In genomic region chr12:78568326-78569020, GRCh38 we compare ENCODE assay signal across 20 cellular contexts.
DNase-seq lines count a peak whose midpoint lies in the region; ATAC-seq and TF ChIP-seq lines count a peak whose summit lies in the region.
"Had no signal": no experiment of that assay in that cellular context is flagged by ENCODE, and none has a peak within 500 bp of the region (broad histone marks: within the 10 kb centered on the region; RNA-seq: fewer than 3 reads in every experiment).

No MANE protein-coding gene starts in this region.

- H2AFZ ChIP-seq in neural progenitor cell (replicated peaks) = no peak overlapping the region

- DNase-seq in AG04450 (ENCODE audit: low read depth, low spot score) (peak; percentile 2), NCI-H2171 (lab: John Stamatoyannopoulos, UW) (peak; percentile 21), cerebellum (ENCODE audit: low spot score) (peak; percentile 17), neural progenitor cell (ENCODE audit: low spot score) (peak; percentile 72), ACHN (no peak), BE2C (no peak)
- no peak for DNase-seq in activated naive CD4-positive, alpha-beta T cell treated with Interleukin-2 at 50 U/mL for 16 hours
- DNase-seq: activated CD4-positive, CD25-positive, alpha-beta regulatory T cell treated with anti-CD3 and anti-CD28 coated beads, Interleukin-2, amount 50 U/mL, for 72 hours; activated naive CD8-positive, alpha-beta T cell treated with anti-CD3 and anti-CD28 coated beads, Interleukin-2, amount 10 ng/mL, durations not matched to agents 7 days and 5 days; CD4-positive, alpha-beta memory T cell; DMS79 treated with DMSO at 0.1 percent for 48 hours; MM.1S; NCI-H146; stimulated activated CD4-positive, alpha-beta T cell treated with anti-CD3 and anti-CD28 coated beads, Interleukin-4, amount 100 ng/mL, for 4 hours; T-helper 9 cell had no signal

- CTCF ChIA-PET in AG04450 (lab: Charles Lee) = interaction anchor here (1.0 kb wide), 1 partner anchor 175 kb away, joined by 3 read pairs; no protein-coding TSS in a partner anchor

- H3K4me1 ChIP-seq in neural progenitor cell (peaks cover 25% of the 10 kb centered on the region), BE2C (peaks cover 2% of the 10 kb centered on the region; the same call in 1 of the 2 replicates)

- TF ChIP-seq CTCF in AG04450 (IDR thresholded peaks at IDR 0.05; ENCODE audit: low read depth, low read length) (no peak), neural progenitor cell (IDR thresholded peaks at IDR 0.05) (no peak), BE2C (IDR thresholded peaks at IDR 0.05; ENCODE audit: low read depth, low read length) (no peak)

- peaks cover 18% of the 10 kb centered on the region for H3K4me1 Mint-ChIP-seq in neural progenitor cell
- H3K4me1 Mint-ChIP-seq: activated naive CD8-positive, alpha-beta T cell treated with anti-CD3 and anti-CD28 coated beads, Interleukin-2, amount 10 ng/mL, durations not matched to agents 7 days and 5 days; CD4-positive, alpha-beta memory T cell; IgD-negative memory B cell had no signal

- in situ Hi-C loops in ACHN (cut with HindIII; ENCODE audit: low pct_ligation_motif_present, low pct_unique_long_range_greater_than_20kb, low sequenced_read_pairs) = no loop called here

- H3K27me3 Mint-ChIP-seq in neural progenitor cell (ENCODE audit: insufficient read depth, low read depth) = peaks cover 3% of the 10 kb centered on the region
- H3K27me3 Mint-ChIP-seq: activated naive CD8-positive, alpha-beta T cell treated with anti-CD3 and anti-CD28 coated beads, Interleukin-2, amount 10 ng/mL, durations not matched to agents 7 days and 5 days; CD4-positive, alpha-beta memory T cell; IgD-negative memory B cell had no signal

- no peaks in the 10 kb centered on the region for H3K27me3 ChIP-seq in AG04450 (ENCODE audit: control insufficient read depth, insufficient read depth, low read length)
- H3K27me3 ChIP-seq in neural progenitor cell = no peaks in the 10 kb centered on the region
- no peaks in the 10 kb centered on the region for H3K27me3 ChIP-seq in BE2C

- ATAC-seq in GM18867 (IDR thresholded peaks at IDR 0.05; ENCODE audit: unreplicated experiment) = no peak
- ATAC-seq: esophagus mucosa had no signal

- H3K9me3 ChIP-seq in AG04450 (ENCODE audit: control insufficient read depth, insufficient read depth, low read length) = no peaks in the 10 kb centered on the region
- no peaks in the 10 kb centered on the region for H3K9me3 ChIP-seq in neural progenitor cell (ENCODE audit: low read depth)
- no peaks in the 10 kb centered on the region for H3K9me3 ChIP-seq in BE2C

- H3K36me3 Mint-ChIP-seq in neural progenitor cell = no peaks in the 10 kb centered on the region
- H3K36me3 Mint-ChIP-seq: activated naive CD8-positive, alpha-beta T cell treated with anti-CD3 and anti-CD28 coated beads, Interleukin-2, amount 10 ng/mL, durations not matched to agents 7 days and 5 days; CD4-positive, alpha-beta memory T cell; IgD-negative memory B cell had no signal

- no peaks in the 10 kb centered on the region for H3K9me3 Mint-ChIP-seq in neural progenitor cell
- H3K9me3 Mint-ChIP-seq: activated naive CD8-positive, alpha-beta T cell treated with anti-CD3 and anti-CD28 coated beads, Interleukin-2, amount 10 ng/mL, durations not matched to agents 7 days and 5 days had no signal

- no peak overlapping the region for H3K4me3 ChIP-seq in AG04450 (ENCODE audit: low read depth, low read length)
- no peak overlapping the region for H3K4me3 ChIP-seq in neural progenitor cell
- no peak overlapping the region for H3K4me3 ChIP-seq in BE2C (ENCODE audit: low read depth, low read length)
- H3K4me3 ChIP-seq: lung, SK-N-MC had no signal

- no peaks in the 10 kb centered on the region for H3K79me2 ChIP-seq in neural progenitor cell (ENCODE audit: low read depth)

- H3F3A ChIP-seq in neural progenitor cell (ENCODE audit: low read depth) = no peaks in the 10 kb centered on the region

- POLR2A ChIA-PET in AG04450 (lab: Yijun Ruan, JAX) = interaction anchor here (0.6 kb wide), 1 partner anchor 165 kb away, joined by 4 read pairs; no protein-coding TSS in a partner anchor

- H3K36me3 ChIP-seq in neural progenitor cell (no peaks in the 10 kb centered on the region), BE2C (no peaks in the 10 kb centered on the region)

- peak overlapping the region; percentile 82 for H3K27ac Mint-ChIP-seq in neural progenitor cell
- H3K27ac Mint-ChIP-seq: activated naive CD8-positive, alpha-beta T cell treated with anti-CD3 and anti-CD28 coated beads, Interleukin-2, amount 10 ng/mL, durations not matched to agents 7 days and 5 days; CD4-positive, alpha-beta memory T cell; IgD-negative memory B cell had no signal

- H3K4me3 Mint-ChIP-seq in neural progenitor cell = no peak overlapping the region
- H3K4me3 Mint-ChIP-seq: activated naive CD8-positive, alpha-beta T cell treated with anti-CD3 and anti-CD28 coated beads, Interleukin-2, amount 10 ng/mL, durations not matched to agents 7 days and 5 days; CD4-positive, alpha-beta memory T cell; IgD-negative memory B cell had no signal

- H3K4me2 ChIP-seq in neural progenitor cell = peak overlapping the region; percentile 43

- no peaks in the 10 kb centered on the region for H4K20me1 ChIP-seq in neural progenitor cell (ENCODE audit: low read depth)

- H3K9ac ChIP-seq in neural progenitor cell = no peak overlapping the region

- H3K27ac ChIP-seq in AG04450 (ENCODE audit: low read depth, low read length) (no peak overlapping the region), neural progenitor cell (no peak overlapping the region)
- H3K27ac ChIP-seq: SK-N-MC had no signal

Comparison
In these comparisons a context has a peak if more than half of its experiments do, and no peak if none do; other contexts are left out.
1. DNase-seq: peak in AG04450 (single experiment), NCI-H2171 (single experiment), cerebellum (single experiment) and neural progenitor cell (single experiment); none in activated naive CD4-positive, alpha-beta T cell treated with Interleukin-2 at 50 U/mL for 16 hours (single experiment), ACHN (single experiment) and BE2C (single experiment).